40 cellular contexts compared by ENCODE assay signal in genomic region chr13:88675997-88676396, GRCh38.
"Had no signal": no experiment of that assay in that cellular context is flagged by ENCODE, and none has a peak within 500 bp of the region (broad histone marks: within the 10 kb centered on the region; RNA-seq: fewer than 3 reads in every experiment).

No MANE protein-coding gene starts in this region.

- FAIRE-seq: astrocyte had no signal

- H3K4me1 ChIP-seq: adrenal gland, ascending aorta, body of pancreas, breast epithelium had no signal

- H3K27ac Mint-ChIP-seq: activated naive CD4-positive, alpha-beta T cell treated with anti-CD3 and anti-CD28 coated beads for 36 hours; activated naive CD4-positive, alpha-beta T cell treated with anti-CD3 and anti-CD28 coated beads, Interleukin-2, amount 10 ng/mL, durations not matched to agents 7 days and 5 days; activated naive CD4-positive, alpha-beta T cell treated with anti-CD3 and anti-CD28 coated beads, Interleukin-2, amount 50 U/mL, for 24 hours; activated naive CD4-positive, alpha-beta T cell treated with anti-CD3 and anti-CD28 coated beads, Interleukin-2, amount 50 U/mL, for 72 hours; activated naive CD8-positive, alpha-beta T cell; activated naive CD8-positive, alpha-beta T cell treated with anti-CD3 and anti-CD28 coated beads for 36 hours; activated naive CD8-positive, alpha-beta T cell treated with anti-CD3 and anti-CD28 coated beads, Interleukin-2, amount 10 ng/mL, durations not matched to agents 7 days and 5 days; activated naive CD8-positive, alpha-beta T cell treated with anti-CD3 and anti-CD28 coated beads, Interleukin-2, amount 50 U/mL, for 24 hours; activated T-cell treated with anti-CD3 and anti-CD28 coated beads, Interleukin-2, amount 50 U/mL, for 24 hours; activated T-helper 1 cell treated with anti-CD3 and anti-CD28 coated beads, Interleukin-12 subunit alpha, Interleukin-12 subunit beta, Interleukin-2, Interleukin-4 antibody, amounts not matched to agents 30 ng/mL and 10 ng/mL and 1 ng/mL, durations not matched to agents 14 hours and 24 hours and 36 hours; activated T-helper 17 cell treated with anti-CD3 and anti-CD28 coated beads, Interleukin-2, amount 50 U/mL, for 72 hours; activated T-helper 2 cell treated with anti-CD3 and anti-CD28 coated beads, Interferon-gamma antibody, Interleukin-2, Interleukin-4, amounts not matched to agents 10 μg/mL and 5 μg/mL and 100 μg/mL, durations not matched to agents 14 hours and 24 hours and 36 hours had no signal

- H3K27ac ChIP-seq: adrenal gland, ascending aorta, body of pancreas, brain microvascular endothelial cell, breast epithelium, cardiac muscle cell had no signal

- H3K27me3 ChIP-seq: adrenal gland, ascending aorta, body of pancreas, brain microvascular endothelial cell, breast epithelium, cardiac muscle cell had no signal

- H3K4me3 Mint-ChIP-seq: activated naive CD4-positive, alpha-beta T cell treated with anti-CD3 and anti-CD28 coated beads for 36 hours; activated naive CD4-positive, alpha-beta T cell treated with anti-CD3 and anti-CD28 coated beads, Interleukin-2, amount 10 ng/mL, durations not matched to agents 7 days and 5 days; activated naive CD4-positive, alpha-beta T cell treated with anti-CD3 and anti-CD28 coated beads, Interleukin-2, amount 50 U/mL, for 24 hours; activated naive CD8-positive, alpha-beta T cell; activated naive CD8-positive, alpha-beta T cell treated with anti-CD3 and anti-CD28 coated beads for 36 hours; activated naive CD8-positive, alpha-beta T cell treated with anti-CD3 and anti-CD28 coated beads, Interleukin-2, amount 10 ng/mL, durations not matched to agents 7 days and 5 days; activated naive CD8-positive, alpha-beta T cell treated with anti-CD3 and anti-CD28 coated beads, Interleukin-2, amount 50 U/mL, for 24 hours; activated T-cell treated with anti-CD3 and anti-CD28 coated beads, Interleukin-2, amount 50 U/mL, for 24 hours; activated T-cell treated with anti-CD3 and anti-CD28 coated beads, Interleukin-2, amount 50 U/mL, for 4 hours; activated T-cell treated with anti-CD3 and anti-CD28 coated beads, Interleukin-2, amount 50 U/mL, for 72 hours; activated T-helper 1 cell treated with anti-CD3 and anti-CD28 coated beads, Interleukin-12 subunit alpha, Interleukin-12 subunit beta, Interleukin-2, Interleukin-4 antibody, amounts not matched to agents 30 ng/mL and 10 ng/mL and 1 ng/mL, durations not matched to agents 14 hours and 24 hours and 36 hours; activated T-helper 17 cell treated with anti-CD3 and anti-CD28 coated beads, Interleukin-2, amount 50 U/mL, for 72 hours; brain; central memory CD8-positive, alpha-beta T cell had no signal

- H3K36me3 Mint-ChIP-seq: activated naive CD4-positive, alpha-beta T cell treated with anti-CD3 and anti-CD28 coated beads, Interleukin-2, amount 10 ng/mL, durations not matched to agents 7 days and 5 days; activated naive CD4-positive, alpha-beta T cell treated with anti-CD3 and anti-CD28 coated beads, Interleukin-2, amount 50 U/mL, for 24 hours; activated naive CD4-positive, alpha-beta T cell treated with anti-CD3 and anti-CD28 coated beads, Interleukin-2, amount 50 U/mL, for 72 hours; activated naive CD8-positive, alpha-beta T cell; activated naive CD8-positive, alpha-beta T cell treated with anti-CD3 and anti-CD28 coated beads for 36 hours; activated naive CD8-positive, alpha-beta T cell treated with anti-CD3 and anti-CD28 coated beads, Interleukin-2, amount 10 ng/mL, durations not matched to agents 7 days and 5 days; brain had no signal

- H3K9me3 ChIP-seq: adrenal gland, ascending aorta, body of pancreas, breast epithelium had no signal

- ATAC-seq: activated naive CD4-positive, alpha-beta T cell treated with anti-CD3 and anti-CD28 coated beads, Interleukin-2, amount 50 U/mL, for 72 hours; activated naive CD8-positive, alpha-beta T cell treated with anti-CD3 and anti-CD28 coated beads, Interleukin-2, amount 50 U/mL, for 24 hours; activated T-cell treated with anti-CD3 and anti-CD28 coated beads, Interleukin-2, amount 50 U/mL, for 4 hours; activated T-cell treated with anti-CD3 and anti-CD28 coated beads, Interleukin-2, amount 50 U/mL, for 72 hours; activated T-helper 17 cell treated with anti-CD3 and anti-CD28 coated beads, Interleukin-2, amount 50 U/mL, for 72 hours; body of pancreas had no signal

- DNase-seq: activated effector memory CD4-positive, alpha-beta T cell treated with anti-CD3 and anti-CD28 coated beads, Interleukin-2, amount 50 U/mL, for 16 hours; activated effector memory CD4-positive, alpha-beta T cell treated with Interleukin-2 at 50 U/mL for 16 hours; activated gamma-delta T cell; activated gamma-delta T cell treated with Interleukin-2 at 50 U/mL for 16 hours; activated naive CD4-positive, alpha-beta T cell; activated naive CD4-positive, alpha-beta T cell treated with anti-CD3 and anti-CD28 coated beads for 36 hours; activated naive CD4-positive, alpha-beta T cell treated with anti-CD3 and anti-CD28 coated beads, Interleukin-2, amount 10 ng/mL, durations not matched to agents 7 days and 5 days; activated naive CD4-positive, alpha-beta T cell treated with anti-CD3 and anti-CD28 coated beads, Interleukin-2, amount 50 U/mL, for 16 hours; activated naive CD4-positive, alpha-beta T cell treated with Interleukin-2 at 50 U/mL for 16 hours; activated naive CD8-positive, alpha-beta T cell treated with anti-CD3 and anti-CD28 coated beads for 36 hours; activated naive CD8-positive, alpha-beta T cell treated with anti-CD3 and anti-CD28 coated beads, Interleukin-2, amount 10 ng/mL, durations not matched to agents 7 days and 5 days; activated naive CD8-positive, alpha-beta T cell treated with anti-CD3 and anti-CD28 coated beads, Interleukin-2, amount 50 U/mL, for 24 hours; activated T-cell treated with anti-CD3 and anti-CD28 coated beads for 4 hours; activated T-cell treated with anti-CD3 and anti-CD28 coated beads, Interleukin-2, amount 50 U/mL, for 1 hour; activated T-cell treated with anti-CD3 and anti-CD28 coated beads, Interleukin-2, amount 50 U/mL, for 24 hours; activated T-cell treated with anti-CD3 and anti-CD28 coated beads, Interleukin-2, amount 50 U/mL, for 4 hours; activated T-cell treated with anti-CD3 and anti-CD28 coated beads, Interleukin-2, amount 50 U/mL, for 48 hours; activated T-cell treated with anti-CD3 and anti-CD28 coated beads, Interleukin-2, amount 50 U/mL, for 72 hours; adrenal gland; amniotic stem cell; amygdala; anterior cingulate cortex; aorta; body of pancreas; brain microvascular endothelial cell; caudate nucleus; central memory CD4-positive, alpha-beta T cell; cerebellar nuclear complex had no signal

- H3K4me3 ChIP-seq: adrenal gland, ascending aorta, body of pancreas, breast epithelium, cardiac muscle cell had no signal

- H3K4me1 Mint-ChIP-seq: activated naive CD4-positive, alpha-beta T cell treated with anti-CD3 and anti-CD28 coated beads, Interleukin-2, amount 10 ng/mL, durations not matched to agents 7 days and 5 days; activated naive CD4-positive, alpha-beta T cell treated with anti-CD3 and anti-CD28 coated beads, Interleukin-2, amount 50 U/mL, for 24 hours; activated naive CD8-positive, alpha-beta T cell treated with anti-CD3 and anti-CD28 coated beads for 36 hours; activated naive CD8-positive, alpha-beta T cell treated with anti-CD3 and anti-CD28 coated beads, Interleukin-2, amount 10 ng/mL, durations not matched to agents 7 days and 5 days; activated naive CD8-positive, alpha-beta T cell treated with anti-CD3 and anti-CD28 coated beads, Interleukin-2, amount 50 U/mL, for 24 hours; activated T-helper 17 cell treated with anti-CD3 and anti-CD28 coated beads, Interleukin-2, amount 50 U/mL, for 72 hours; brain; central memory CD8-positive, alpha-beta T cell had no signal

- H3K36me3 ChIP-seq: adrenal gland, ascending aorta, brain microvascular endothelial cell, breast epithelium, cardiac muscle cell had no signal

- H3K9me3 Mint-ChIP-seq: activated naive CD4-positive, alpha-beta T cell treated with anti-CD3 and anti-CD28 coated beads for 36 hours; activated naive CD4-positive, alpha-beta T cell treated with anti-CD3 and anti-CD28 coated beads, Interleukin-2, amount 50 U/mL, for 24 hours; activated naive CD8-positive, alpha-beta T cell treated with anti-CD3 and anti-CD28 coated beads, Interleukin-2, amount 10 ng/mL, durations not matched to agents 7 days and 5 days; activated naive CD8-positive, alpha-beta T cell treated with anti-CD3 and anti-CD28 coated beads, Interleukin-2, amount 50 U/mL, for 24 hours had no signal

- H3K27me3 Mint-ChIP-seq: activated naive CD4-positive, alpha-beta T cell treated with anti-CD3 and anti-CD28 coated beads, Interleukin-2, amount 10 ng/mL, durations not matched to agents 7 days and 5 days; activated naive CD4-positive, alpha-beta T cell treated with anti-CD3 and anti-CD28 coated beads, Interleukin-2, amount 50 U/mL, for 24 hours; activated naive CD8-positive, alpha-beta T cell; activated naive CD8-positive, alpha-beta T cell treated with anti-CD3 and anti-CD28 coated beads for 36 hours; activated naive CD8-positive, alpha-beta T cell treated with anti-CD3 and anti-CD28 coated beads, Interleukin-2, amount 10 ng/mL, durations not matched to agents 7 days and 5 days; activated naive CD8-positive, alpha-beta T cell treated with anti-CD3 and anti-CD28 coated beads, Interleukin-2, amount 50 U/mL, for 24 hours; activated T-cell treated with anti-CD3 and anti-CD28 coated beads, Interleukin-2, amount 50 U/mL, for 24 hours; activated T-helper 17 cell treated with anti-CD3 and anti-CD28 coated beads, Interleukin-2, amount 50 U/mL, for 72 hours; brain; central memory CD8-positive, alpha-beta T cell had no signal
